In genomic region chr1:238660849-238661248, GRCh38 we compare ENCODE assay signal across 22 cellular contexts.
DNase-seq lines count a peak whose midpoint lies in the region; ATAC-seq and TF ChIP-seq lines count a peak whose summit lies in the region.
"Had no signal": no experiment of that assay in that cellular context is flagged by ENCODE, and none has a peak within 500 bp of the region (broad histone marks: within the 10 kb centered on the region; RNA-seq: fewer than 3 reads in every experiment).

No MANE protein-coding gene starts in this region.

- peaks cover 21% of the 10 kb centered on the region for H3K4me1 Mint-ChIP-seq in osteocyte (ENCODE audit: unreplicated experiment)
- H3K4me1 Mint-ChIP-seq: CD14-positive monocyte had no signal

- H3K4me3 ChIP-seq in fibroblast of mammary gland (ENCODE audit: control insufficient read depth, low read depth, low read length), result no peak overlapping the region
- H3K4me3 ChIP-seq: GM12878, SJCRH30 had no signal

- TF ChIP-seq CTCF in fibroblast of mammary gland (conservative IDR thresholded peaks at IDR 0.05; ENCODE audit: control insufficient read depth, insufficient read depth, low read depth, low read length), result no peak
- TF ChIP-seq CTCF in osteocyte (IDR thresholded peaks at IDR 0.05), result no peak

- no peak overlapping the region for H3K4me3 Mint-ChIP-seq in osteocyte (ENCODE audit: unreplicated experiment)
- H3K4me3 Mint-ChIP-seq: CD14-positive monocyte had no signal

- H3K9me3 Mint-ChIP-seq in osteocyte (ENCODE audit: unreplicated experiment), result peaks cover 10% of the 10 kb centered on the region

- H3K36me3 Mint-ChIP-seq in osteocyte (ENCODE audit: unreplicated experiment), result peaks cover 2% of the 10 kb centered on the region
- H3K36me3 Mint-ChIP-seq: CD14-positive monocyte had no signal

- ATAC-seq in GM21723 (IDR thresholded peaks at IDR 0.05; ENCODE audit: unreplicated experiment) (no peak), GM18873 (IDR thresholded peaks at IDR 0.05; ENCODE audit: low FRiP score, unreplicated experiment) (no peak), GM21825 (IDR thresholded peaks at IDR 0.05; ENCODE audit: unreplicated experiment) (no peak)
- ATAC-seq: GM12878, HepG2 had no signal

- H3K27me3 Mint-ChIP-seq in osteocyte (ENCODE audit: unreplicated experiment), result no peaks in the 10 kb centered on the region

- H3K27ac Mint-ChIP-seq in osteocyte (ENCODE audit: unreplicated experiment), result peak overlapping the region; percentile 3
- H3K27ac Mint-ChIP-seq: CD14-positive monocyte had no signal

- DNase-seq in EL (peak; percentile 33), amniotic epithelial cell (ENCODE audit: low read depth) (peak; percentile 43), fibroblast of mammary gland (ENCODE audit: low read depth) (peak; percentile 64), osteocyte (ENCODE audit: extremely low spot score, unreplicated experiment) (no peak)
- DNase-seq in activated CD4-positive, alpha-beta T cell treated with anti-CD3 and anti-CD28 coated beads, Interleukin-2, amount 50 U/mL, for 1 hour, result no peak
- DNase-seq: DMS 273 treated with DMSO at 0.1 percent for 48 hours, GF-D8, KG1, MV-4-11, NCI-H1694 treated with DMSO at 0.1 percent for 48 hours, NCI-H2107, NCI-H226, NCI-H524, NCI-H82, OCI-M1, SJCRH30 had no signal

Comparison
In these comparisons a context has a peak if more than half of its experiments do, and no peak if none do; other contexts are left out.
1. DNase-seq: peak in EL (single experiment), amniotic epithelial cell (single experiment) and fibroblast of mammary gland (single experiment); none in osteocyte (single experiment) and activated CD4-positive, alpha-beta T cell treated with anti-CD3 and anti-CD28 coated beads, Interleukin-2, amount 50 U/mL, for 1 hour (single experiment).